In the genomic region with DNA sequence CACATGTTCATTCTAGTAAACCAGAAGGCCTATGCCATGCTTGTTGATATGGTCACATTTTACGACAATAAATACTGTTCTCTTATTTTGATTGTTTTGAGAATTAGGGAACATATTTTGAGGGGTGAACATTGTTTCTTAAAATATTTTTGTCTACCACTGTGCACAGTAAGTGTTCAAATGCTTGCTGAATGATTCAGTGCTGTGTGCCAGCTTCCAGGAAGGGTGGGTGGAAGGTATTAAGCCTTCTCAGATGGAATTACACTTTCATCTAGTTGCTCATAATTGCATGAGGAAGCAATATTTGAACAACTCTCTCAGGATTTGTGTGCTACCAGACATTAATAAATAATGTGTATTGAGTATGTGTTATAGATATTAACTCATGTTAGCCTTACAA, we compare ENCODE assay signal across 17 cellular contexts.
"Had no signal": no experiment of that assay in that cellular context is flagged by ENCODE, and none has a peak within 500 bp of the region (broad histone marks: within the 10 kb centered on the region; RNA-seq: fewer than 3 reads in every experiment).

No MANE protein-coding gene starts in this region.

- ATAC-seq: activated T-cell treated with anti-CD3 and anti-CD28 coated beads, Interleukin-2, amount 50 U/mL, for 72 hours; foreskin keratinocyte; naive thymus-derived CD8-positive, alpha-beta T cell; sciatic nerve had no signal

- H3K27ac ChIP-seq: coronary artery, foreskin keratinocyte, prostate gland, stomach, thoracic aorta had no signal

- H3K36me3 Mint-ChIP-seq: activated CD4-positive, alpha-beta memory T cell treated with anti-CD3 and anti-CD28 coated beads for 36 hours; activated naive CD8-positive, alpha-beta T cell treated with anti-CD3 and anti-CD28 coated beads for 36 hours had no signal

- DNase-seq: activated CD4-positive, alpha-beta memory T cell treated with anti-CD3 and anti-CD28 coated beads for 36 hours; activated gamma-delta T cell treated with Interleukin-2 at 50 U/mL for 16 hours; activated naive CD8-positive, alpha-beta T cell treated with anti-CD3 and anti-CD28 coated beads for 36 hours; activated T-cell treated with anti-CD3 and anti-CD28 coated beads, Interleukin-2, amount 50 U/mL, for 72 hours; aorta; effector CD4-positive, alpha-beta T cell; mammary epithelial cell; naive thymus-derived CD8-positive, alpha-beta T cell; stimulated activated CD4-positive, alpha-beta T cell treated with anti-CD3 and anti-CD28 coated beads, Interleukin-15, amount 100 ng/mL, for 24 hours; stimulated activated CD4-positive, alpha-beta T cell treated with anti-CD3 and anti-CD28 coated beads, Interleukin-4, amount 100 ng/mL, for 24 hours; stomach; T-helper 9 cell had no signal

- H3K4me1 ChIP-seq: foreskin keratinocyte, prostate gland, stomach had no signal

- H3K4me3 Mint-ChIP-seq: activated CD4-positive, alpha-beta memory T cell treated with anti-CD3 and anti-CD28 coated beads for 36 hours; activated naive CD8-positive, alpha-beta T cell treated with anti-CD3 and anti-CD28 coated beads for 36 hours; activated T-cell treated with anti-CD3 and anti-CD28 coated beads, Interleukin-2, amount 50 U/mL, for 72 hours; naive thymus-derived CD8-positive, alpha-beta T cell had no signal

- H3K36me3 ChIP-seq: prostate gland, stomach, thoracic aorta had no signal

- H3K27ac Mint-ChIP-seq: activated CD4-positive, alpha-beta memory T cell treated with anti-CD3 and anti-CD28 coated beads for 36 hours; activated naive CD8-positive, alpha-beta T cell treated with anti-CD3 and anti-CD28 coated beads for 36 hours; activated T-cell treated with anti-CD3 and anti-CD28 coated beads, Interleukin-2, amount 50 U/mL, for 72 hours; naive thymus-derived CD8-positive, alpha-beta T cell had no signal

- H3K27me3 Mint-ChIP-seq: activated naive CD8-positive, alpha-beta T cell treated with anti-CD3 and anti-CD28 coated beads for 36 hours had no signal

- H3K4me1 Mint-ChIP-seq: activated naive CD8-positive, alpha-beta T cell treated with anti-CD3 and anti-CD28 coated beads for 36 hours; naive thymus-derived CD8-positive, alpha-beta T cell had no signal

- H3K9me3 ChIP-seq: prostate gland, stomach, thoracic aorta had no signal

- H3K4me3 ChIP-seq: coronary artery, prostate gland, stomach, thoracic aorta had no signal

- H3K27me3 ChIP-seq: foreskin keratinocyte, stomach had no signal
